Comparison of ENCODE assay signal across 8 cellular contexts in the genomic region with DNA sequence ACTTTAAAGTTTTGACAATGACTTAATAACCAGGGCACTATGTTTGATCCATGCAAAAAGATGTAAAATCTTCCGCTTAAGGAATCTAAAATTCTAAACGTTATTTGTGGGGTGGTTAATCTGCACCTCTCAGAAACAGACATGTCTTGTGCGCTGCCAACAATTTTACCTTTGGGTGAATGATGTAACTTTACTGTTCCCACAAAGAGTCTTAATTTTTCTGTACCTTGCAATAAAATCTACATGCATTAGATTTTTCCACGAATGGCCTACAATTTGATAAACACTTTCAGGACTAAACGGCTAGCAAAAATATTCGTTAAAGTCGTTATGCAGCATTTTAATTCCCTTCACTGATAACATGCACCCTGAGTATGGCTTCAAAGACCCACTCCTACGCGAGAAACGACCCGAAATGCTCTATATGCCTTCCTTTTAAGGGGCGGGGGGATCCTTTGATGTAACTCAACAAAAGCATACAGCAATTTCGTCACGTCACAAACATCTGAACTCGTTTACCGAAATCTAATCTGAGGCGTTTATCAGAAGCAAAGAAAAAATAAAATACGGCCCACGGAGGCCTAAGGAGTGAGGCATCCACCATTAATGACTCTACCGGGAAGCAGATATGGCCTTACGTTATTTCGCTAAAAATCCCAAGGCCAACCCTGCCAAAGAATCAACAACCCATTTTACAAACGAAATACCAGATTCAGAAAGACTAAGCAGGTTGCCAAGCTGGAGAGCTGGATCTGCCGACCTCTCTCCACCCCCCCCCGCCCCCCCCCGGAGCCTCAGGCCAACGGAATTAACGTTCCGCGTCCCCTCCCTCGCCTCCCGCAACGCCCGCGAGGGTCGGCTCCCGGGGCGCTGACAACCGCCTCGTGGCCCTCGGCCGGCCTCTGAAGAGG.
A peak's percentile ranks its signal among the peaks of the same experiment; 100 is the strongest.
DNase-seq lines count a peak whose midpoint lies in the region; ATAC-seq and TF ChIP-seq lines count a peak whose summit lies in the region.

No MANE protein-coding gene starts in this region.

- no peaks in the 10 kb centered on the region for H3K27me3 Mint-ChIP-seq in stimulated activated naive CD8-positive, alpha-beta T cell treated with anti-CD3 and anti-CD28 coated beads, Interleukin-15, Interleukin-2, amounts not matched to agents 100 ng/mL and 50 ng/mL, for 24 hours

- TF ChIP-seq CTCF in RWPE2 (IDR thresholded peaks at IDR 0.05; ENCODE audit: poor library complexity, severe bottlenecking) (no peak), cardiac fibroblast (IDR thresholded peaks at IDR 0.05; ENCODE audit: low read depth, low read length) (no peak)

- peak overlapping the region; percentile 97 for H3K27ac Mint-ChIP-seq in stimulated activated naive CD8-positive, alpha-beta T cell treated with anti-CD3 and anti-CD28 coated beads, Interleukin-15, Interleukin-2, amounts not matched to agents 100 ng/mL and 50 ng/mL, for 24 hours

- no peaks in the 10 kb centered on the region for H3K27me3 ChIP-seq in RWPE2 (ENCODE audit: insufficient read depth, poor library complexity, severe bottlenecking)

- H3K27ac ChIP-seq in RWPE2 (ENCODE audit: poor library complexity, severe bottlenecking) = peak overlapping the region; percentile 71

- peak; percentile 15 for DNase-seq in GM04503 (ENCODE audit: low read depth)
- DNase-seq in RWPE2 (ENCODE audit: low spot score) = no peak
- peak in 1 of 2 donors; percentile 13 for DNase-seq in cardiac fibroblast (ENCODE audit: low read depth in 2 of 2)
- peak; percentile 71 for DNase-seq in left kidney (ENCODE audit: low read depth, low spot score)
- no peak for DNase-seq in ecto neural progenitor cell (ENCODE audit: low spot score)

- H3K36me3 ChIP-seq in RWPE2 (ENCODE audit: low read depth) = peaks cover 68% of the 10 kb centered on the region

- H3K4me3 ChIP-seq in RWPE2 (ENCODE audit: severe bottlenecking) (peak overlapping the region; percentile 69), cardiac fibroblast (replicated peaks in 1 of 2; ENCODE audit: low read depth in 2 of 2, low read length in 2 of 2) (peak overlapping the region; percentile 86 to 88)

- H3K4me1 Mint-ChIP-seq in stimulated activated naive CD8-positive, alpha-beta T cell treated with anti-CD3 and anti-CD28 coated beads, Interleukin-15, Interleukin-2, amounts not matched to agents 100 ng/mL and 50 ng/mL, for 24 hours (ENCODE audit: low read depth) = peaks cover 42% of the 10 kb centered on the region

- peak overlapping the region; percentile 96 for H3K4me3 Mint-ChIP-seq in stimulated activated naive CD8-positive, alpha-beta T cell treated with anti-CD3 and anti-CD28 coated beads, Interleukin-15, Interleukin-2, amounts not matched to agents 100 ng/mL and 50 ng/mL, for 24 hours

- H3K36me3 Mint-ChIP-seq in stimulated activated naive CD8-positive, alpha-beta T cell treated with anti-CD3 and anti-CD28 coated beads, Interleukin-15, Interleukin-2, amounts not matched to agents 100 ng/mL and 50 ng/mL, for 24 hours (ENCODE audit: low read depth) = peaks cover 37% of the 10 kb centered on the region

- H3K9me3 ChIP-seq in RWPE2 (ENCODE audit: severe bottlenecking) = no peaks in the 10 kb centered on the region

- ATAC-seq in HG02798 (IDR thresholded peaks at IDR 0.05; ENCODE audit: poor library complexity, unreplicated experiment) (peak; percentile 35), RWPE2 (ENCODE audit: low read depth) (peak; percentile 3; the same call in 2 of the 3 replicates), HG03521 (IDR thresholded peaks at IDR 0.05; ENCODE audit: unreplicated experiment) (no peak)

- peaks cover 26% of the 10 kb centered on the region for H3K4me1 ChIP-seq in RWPE2 (ENCODE audit: insufficient read depth, poor library complexity, severe bottlenecking)

- no peaks in the 10 kb centered on the region for H3K9me3 Mint-ChIP-seq in stimulated activated naive CD8-positive, alpha-beta T cell treated with anti-CD3 and anti-CD28 coated beads, Interleukin-15, Interleukin-2, amounts not matched to agents 100 ng/mL and 50 ng/mL, for 24 hours

Comparison
In these comparisons a context has a peak if more than half of its experiments do, and no peak if none do; other contexts are left out.
1. DNase-seq: peak in GM04503 (single experiment) and left kidney (single experiment); none in RWPE2 (single experiment) and ecto neural progenitor cell (single experiment).